ENCODE assay signal across 21 cellular contexts in genomic region chr7:134300988-134301387, GRCh38.
"Had no signal": no experiment of that assay in that cellular context is flagged by ENCODE, and none has a peak within 500 bp of the region (broad histone marks: within the 10 kb centered on the region; RNA-seq: fewer than 3 reads in every experiment).

No MANE protein-coding gene starts in this region.

- ATAC-seq: effector memory CD8-positive, alpha-beta T cell; left cardiac atrium; left ventricle myocardium superior; pancreas; right lobe of liver; stimulated activated memory B cell treated with anti-CD40 and anti-IgM and Interleukin-4, amounts not matched to agents 10 μg/mL and 1 μg/mL and 100 μg/mL, for 72 hours had no signal

- H3K4me1 ChIP-seq: esophagus squamous epithelium, pancreas, prostate gland, right lobe of liver, spleen had no signal

- H3K36me3 ChIP-seq: prostate gland had no signal

- H3K27ac ChIP-seq: epithelial cell of prostate, esophagus squamous epithelium, pancreas, prostate gland, right lobe of liver, spleen had no signal

- DNase-seq: cortex of kidney; effector memory CD8-positive, alpha-beta T cell; esophagus squamous epithelium; foreskin fibroblast; immature natural killer cell; left cardiac atrium; left ventricle myocardium superior; naive B cell; occipital lobe; pancreas; retina; right lobe of liver; spleen; stimulated activated CD4-positive, alpha-beta T cell treated with anti-CD3 and anti-CD28 coated beads, Interleukin-15, amount 100 ng/mL, for 24 hours; stimulated activated CD4-positive, alpha-beta T cell treated with anti-CD3 and anti-CD28 coated beads, Interleukin-1b, Interleukin-23, amount 100 ng/mL, for 48 hours; stimulated activated CD4-positive, alpha-beta T cell treated with anti-CD3 and anti-CD28 coated beads, Interleukin-4, amount 100 ng/mL, for 24 hours; trophoblast cell had no signal

- H3K9me3 ChIP-seq: esophagus squamous epithelium, pancreas, prostate gland, right lobe of liver, spleen had no signal

- H3K4me3 ChIP-seq: esophagus squamous epithelium, lung, pancreas, prostate gland, right lobe of liver, spleen had no signal

- H3K27me3 ChIP-seq: esophagus squamous epithelium, pancreas, right lobe of liver, spleen had no signal
